23 cellular contexts compared by ENCODE assay signal in the genomic region with DNA sequence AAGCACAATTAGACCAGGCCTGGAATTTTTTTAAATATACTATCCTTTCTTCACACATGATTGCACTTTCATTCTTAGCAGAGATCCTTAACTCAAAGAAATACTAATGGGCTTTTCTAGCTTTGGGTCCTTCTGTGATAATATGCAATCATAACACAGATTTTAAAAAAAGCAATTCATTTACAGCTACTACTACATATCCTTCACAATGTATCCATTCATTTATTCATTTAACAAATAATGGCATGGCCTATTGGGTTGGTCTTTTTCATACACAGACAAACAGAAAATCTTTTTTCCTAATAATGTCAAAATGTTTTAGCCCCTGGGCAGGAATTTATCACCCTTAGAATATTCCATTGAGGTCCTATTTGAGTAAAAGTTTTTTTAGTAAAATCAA. TPM values are rescaled to one million over a fixed set of nuclear protein-coding genes. Genes with fewer than 3 reads are reported as not detected.
A peak's percentile ranks its signal among the peaks of the same experiment; 100 is the strongest.
DNase-seq lines count a peak whose midpoint lies in the region; ATAC-seq and TF ChIP-seq lines count a peak whose summit lies in the region.
"Had no signal": no experiment of that assay in that cellular context is flagged by ENCODE, and none has a peak within 500 bp of the region (broad histone marks: within the 10 kb centered on the region; RNA-seq: fewer than 3 reads in every experiment).

No MANE protein-coding gene starts in this region.

- no peak overlapping the region for H2AFZ ChIP-seq in mesenchymal stem cell (ENCODE audit: low read depth, low read length)

- H3K27ac ChIP-seq in VCaP: peak overlapping the region; percentile 25
- peak overlapping the region; percentile 74 for H3K27ac ChIP-seq in mesenchymal stem cell (ENCODE audit: low read length, poor library complexity, severe bottlenecking)
- no peak overlapping the region for H3K27ac ChIP-seq in colonic mucosa
- H3K27ac ChIP-seq: BLaER1 had no signal

- DNase-seq in activated T-cell treated with anti-CD3 and anti-CD28 coated beads, Interleukin-2, amount 50 U/mL, for 72 hours: no peak
- DNase-seq in activated T-cell treated with anti-CD3 and anti-CD28 coated beads, Interleukin-2, amount 50 U/mL, for 1 hour: no peak
- DNase-seq in mesenchymal stem cell: no peak
- no peak for DNase-seq in osteocyte (ENCODE audit: extremely low spot score, unreplicated experiment)
- no peak for DNase-seq in colonic mucosa
- DNase-seq in NCI-H2171 treated with DMSO at 0.1 percent for 48 hours (lab: John Stamatoyannopoulos, UW): no peak
- no peak for DNase-seq in HEK293T (ENCODE audit: extremely low spot score)
- DNase-seq: 8988T; Calu3; CD4-positive, alpha-beta memory T cell; DMS53; DND-41; EL; GOT3; H7 had no signal

- H3K4ac ChIP-seq in mesenchymal stem cell (ENCODE audit: low read depth in 1 of 2, low read length in 2 of 2): no peak overlapping the region

- H3K79me1 ChIP-seq in mesenchymal stem cell (replicated peaks; ENCODE audit: low read length, poor library complexity, severe bottlenecking): no peaks in the 10 kb centered on the region

- peak overlapping the region; percentile 38 for H3K27ac Mint-ChIP-seq in activated T-cell treated with anti-CD3 and anti-CD28 coated beads, Interleukin-2, amount 50 U/mL, for 72 hours
- peak overlapping the region; percentile 25 for H3K27ac Mint-ChIP-seq in osteocyte (ENCODE audit: unreplicated experiment)
- H3K27ac Mint-ChIP-seq: CD14-positive monocyte; CD4-positive, alpha-beta memory T cell had no signal

- no peak overlapping the region for H2BK120ac ChIP-seq in mesenchymal stem cell (ENCODE audit: low read depth, low read length)

- no peak overlapping the region for H3K14ac ChIP-seq in mesenchymal stem cell (ENCODE audit: low read length in 2 of 2)

- no peak overlapping the region for H3K4me2 ChIP-seq in mesenchymal stem cell (ENCODE audit: low read length, poor library complexity, severe bottlenecking)
- H3K4me2 ChIP-seq: BLaER1 had no signal

- POLR2A ChIA-PET in HEK293T (lab: Yijun Ruan, JAX): no interaction called here

- no peak for TF ChIP-seq CTCF in VCaP (conservative IDR thresholded peaks at IDR 0.05)
- no peak for TF ChIP-seq CTCF in osteocyte (IDR thresholded peaks at IDR 0.05)
- TF ChIP-seq CTCF in colonic mucosa (IDR thresholded peaks at IDR 0.05): no peak

- no peak overlapping the region for H2AK5ac ChIP-seq in mesenchymal stem cell (ENCODE audit: low read length, severe bottlenecking)

- H3K4me1 ChIP-seq in mesenchymal stem cell (ENCODE audit: control insufficient read depth, insufficient read depth, low read depth, low read length) (peaks cover 2% of the 10 kb centered on the region), colonic mucosa (no peaks in the 10 kb centered on the region)

- no peak overlapping the region for H4K8ac ChIP-seq in mesenchymal stem cell (ENCODE audit: low read length)

- peaks cover 0 to 2% of the 10 kb centered on the region in 2 donors for H3K9me3 Mint-ChIP-seq in activated T-cell treated with anti-CD3 and anti-CD28 coated beads, Interleukin-2, amount 50 U/mL, for 72 hours
- H3K9me3 Mint-ChIP-seq in osteocyte (ENCODE audit: unreplicated experiment): peaks cover 4% of the 10 kb centered on the region
- H3K9me3 Mint-ChIP-seq: CD4-positive, alpha-beta memory T cell had no signal

- H3K23ac ChIP-seq in mesenchymal stem cell (ENCODE audit: low read length in 2 of 2): no peak overlapping the region

- no peak overlapping the region for H2BK5ac ChIP-seq in mesenchymal stem cell (ENCODE audit: low read depth, low read length, poor library complexity, severe bottlenecking)

- intact Hi-C loops in colonic mucosa (cut with DNase I): no loop called here

- H2BK15ac ChIP-seq in mesenchymal stem cell (ENCODE audit: low read depth, poor library complexity, severe bottlenecking): no peak overlapping the region

- no peak for ATAC-seq in activated T-cell treated with anti-CD3 and anti-CD28 coated beads, Interleukin-2, amount 50 U/mL, for 72 hours (replicated peaks in 1 of 2)
- ATAC-seq: GM12878, HCT116, HepG2 had no signal

- H3K4me3 Mint-ChIP-seq in activated T-cell treated with anti-CD3 and anti-CD28 coated beads, Interleukin-2, amount 50 U/mL, for 72 hours: no peak overlapping the region
- H3K4me3 Mint-ChIP-seq in osteocyte (ENCODE audit: unreplicated experiment): no peak overlapping the region
- H3K4me3 Mint-ChIP-seq: CD14-positive monocyte; CD4-positive, alpha-beta memory T cell had no signal

- H2BK12ac ChIP-seq in mesenchymal stem cell (ENCODE audit: low read length in 2 of 2): no peak overlapping the region

- no peaks in the 10 kb centered on the region for H3K36me3 ChIP-seq in mesenchymal stem cell (ENCODE audit: control insufficient read depth in 1 of 2, insufficient read depth in 2 of 2, low read depth in 1 of 2, low read length in 2 of 2)
- H3K36me3 ChIP-seq in colonic mucosa: no peaks in the 10 kb centered on the region
- H3K36me3 ChIP-seq: BLaER1 had no signal

- no peak overlapping the region for H3K18ac ChIP-seq in mesenchymal stem cell (ENCODE audit: low read depth in 1 of 2, low read length in 2 of 2)

- H3K36me3 Mint-ChIP-seq in activated T-cell treated with anti-CD3 and anti-CD28 coated beads, Interleukin-2, amount 50 U/mL, for 72 hours (ENCODE audit: insufficient read depth in 2 of 2): no peaks in the 10 kb centered on the region
- H3K36me3 Mint-ChIP-seq in osteocyte (ENCODE audit: unreplicated experiment): no peaks in the 10 kb centered on the region
- H3K36me3 Mint-ChIP-seq: CD14-positive monocyte; CD4-positive, alpha-beta memory T cell had no signal

- H3K4me3 ChIP-seq in mesenchymal stem cell (ENCODE audit: insufficient read depth in 1 of 2, low read depth in 1 of 2, low read length in 2 of 2) (no peak overlapping the region), colonic mucosa (no peak overlapping the region)
- H3K4me3 ChIP-seq: BLaER1, GM12878 had no signal

- CTCF ChIA-PET in HEK293T (lab: Yijun Ruan, JAX): no interaction called here

- H3K9ac ChIP-seq in mesenchymal stem cell (ENCODE audit: low read length) (no peak overlapping the region), colonic mucosa (ENCODE audit: low read depth in 2 of 2, low read length in 2 of 2) (no peak overlapping the region)
- H3K9ac ChIP-seq: BLaER1 had no signal

- H4K91ac ChIP-seq in mesenchymal stem cell (ENCODE audit: low read length): no peak overlapping the region

- H3K27me3 ChIP-seq in mesenchymal stem cell (ENCODE audit: control insufficient read depth in 1 of 2, insufficient read depth in 1 of 2, low read length in 2 of 2): no peaks in the 10 kb centered on the region
- no peaks in the 10 kb centered on the region for H3K27me3 ChIP-seq in colonic mucosa
- H3K27me3 ChIP-seq: BLaER1 had no signal

- H3K4me1 Mint-ChIP-seq in activated T-cell treated with anti-CD3 and anti-CD28 coated beads, Interleukin-2, amount 50 U/mL, for 72 hours (ENCODE audit: low read depth): no peaks in the 10 kb centered on the region
- peaks cover 36% of the 10 kb centered on the region for H3K4me1 Mint-ChIP-seq in osteocyte (ENCODE audit: unreplicated experiment)
- H3K4me1 Mint-ChIP-seq: CD14-positive monocyte; CD4-positive, alpha-beta memory T cell had no signal

- H3K9me3 ChIP-seq in mesenchymal stem cell (ENCODE audit: control insufficient read depth, low read length): peaks cover 12% of the 10 kb centered on the region
- H3K9me3 ChIP-seq in colonic mucosa: no peaks in the 10 kb centered on the region

- H3K27me3 Mint-ChIP-seq in activated T-cell treated with anti-CD3 and anti-CD28 coated beads, Interleukin-2, amount 50 U/mL, for 72 hours (ENCODE audit: low read depth): no peaks in the 10 kb centered on the region
- no peaks in the 10 kb centered on the region for H3K27me3 Mint-ChIP-seq in osteocyte (ENCODE audit: unreplicated experiment)

TF ChIP-seq in HEK293T, 16 proteins besides CTCF, POLR2A, EP300 and RAD21:
- TF ChIP-seq PKNOX1 (IDR thresholded peaks at IDR 0.05): no peak
- no peak for TF ChIP-seq BHLHE40 (IDR thresholded peaks at IDR 0.05; ENCODE audit: borderline replicate concordance)
- no peak for TF ChIP-seq L3MBTL2 (conservative IDR thresholded peaks at IDR 0.05)
- no peak for TF ChIP-seq SP1 (IDR thresholded peaks at IDR 0.05)
- TF ChIP-seq LEF1 (IDR thresholded peaks at IDR 0.05; ENCODE audit: borderline replicate concordance): no peak
- TF ChIP-seq ELF4 (IDR thresholded peaks at IDR 0.05): no peak
- no peak for TF ChIP-seq NFRKB (IDR thresholded peaks at IDR 0.05)

RNA-seq across cellular contexts. Expression of gene SAXO1, which starts 47.0 kb away (rescaled TPM):
- total RNA-seq in activated T-cell treated with anti-CD3 and anti-CD28 coated beads, Interleukin-2, amount 50 U/mL, for 72 hours: not detected
- 0.04 TPM for polyA plus RNA-seq in mesenchymal stem cell (2013, experiment 1 of 2)
- polyA plus RNA-seq in mesenchymal stem cell (2013, experiment 2 of 2): 0.03 TPM
- total RNA-seq in osteocyte (not detected in 2 replicates), colonic mucosa (not detected)
- total RNA-seq: A673, Calu3, G401, GM12878, HepG2 had no signal
- polyA plus RNA-seq: CD14-positive monocyte, HepG2 had no signal
